11 cellular contexts compared by ENCODE assay signal in the genomic region with DNA sequence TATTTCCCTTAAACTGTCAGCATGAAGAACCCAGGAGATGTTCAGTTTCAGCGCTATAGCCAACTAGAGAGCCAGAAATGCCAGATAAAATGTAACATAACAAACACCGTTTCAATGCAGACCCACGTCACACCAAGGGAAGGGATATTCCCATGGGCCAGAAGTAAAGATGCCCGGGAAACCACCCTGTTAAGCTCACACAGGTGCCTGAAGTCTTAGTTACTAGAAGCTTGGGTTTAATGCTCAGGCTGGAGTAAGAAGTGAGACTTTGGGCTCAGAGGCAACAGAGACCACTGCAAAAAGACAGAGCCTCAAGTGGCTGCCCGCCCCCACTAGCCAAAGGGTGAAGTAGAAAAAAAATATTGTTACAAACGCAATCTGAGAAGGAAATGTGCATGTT. TPM values are rescaled to one million over a fixed set of nuclear protein-coding genes. Genes with fewer than 3 reads are reported as not detected.
DNase-seq lines count a peak whose midpoint lies in the region; ATAC-seq lines count a peak whose summit lies in the region.
"Had no signal": no experiment of that assay in that cellular context is flagged by ENCODE, and none has a peak within 500 bp of the region (broad histone marks: within the 10 kb centered on the region; RNA-seq: fewer than 3 reads in every experiment).

No MANE protein-coding gene starts in this region.

- DNase-seq in NCI-H526 treated with DMSO at 0.1 percent for 48 hours (lab: John Stamatoyannopoulos, UW), result peak; percentile 39
- no peak for DNase-seq in NCI-H526 (lab: John Stamatoyannopoulos, UW)
- no peak for DNase-seq in activated T-helper 1 cell treated with anti-CD3 and anti-CD28 coated beads, Interleukin-12 subunit alpha, Interleukin-12 subunit beta, Interleukin-2, Interleukin-4 antibody, amounts not matched to agents 30 ng/mL and 10 ng/mL and 1 ng/mL, durations not matched to agents 14 hours and 24 hours and 36 hours (ENCODE audit: low spot score)
- DNase-seq in naive thymus-derived CD8-positive, alpha-beta T cell, result no peak
- DNase-seq in Ammon's horn (ENCODE audit: low spot score), result no peak
- DNase-seq: foreskin melanocyte, H7, nucleus accumbens had no signal

- POLR2A ChIA-PET in naive thymus-derived CD8-positive, alpha-beta T cell (lab: Charles Lee), result interaction anchor here (1.0 to 19.9 kb wide), 12 partner anchors 9 to 70 kb away, joined by 3 to 398 read pairs (median 16); a partner anchor contains a TSS

- H3K9me3 Mint-ChIP-seq in IgD-negative memory B cell, result no peaks in the 10 kb centered on the region
- no peaks in the 10 kb centered on the region for H3K9me3 Mint-ChIP-seq in activated T-helper 1 cell treated with anti-CD3 and anti-CD28 coated beads, Interleukin-12 subunit alpha, Interleukin-12 subunit beta, Interleukin-2, Interleukin-4 antibody, amounts not matched to agents 30 ng/mL and 10 ng/mL and 1 ng/mL, durations not matched to agents 14 hours and 24 hours and 36 hours
- no peaks in the 10 kb centered on the region for H3K9me3 Mint-ChIP-seq in naive thymus-derived CD8-positive, alpha-beta T cell

- ATAC-seq in naive thymus-derived CD8-positive, alpha-beta T cell, result no peak
- ATAC-seq in GM21723 (IDR thresholded peaks at IDR 0.05; ENCODE audit: unreplicated experiment) (no peak), HG02885 (IDR thresholded peaks at IDR 0.05; ENCODE audit: poor library complexity, unreplicated experiment) (no peak)

- no peaks in the 10 kb centered on the region for H3K27me3 Mint-ChIP-seq in IgD-negative memory B cell
- no peaks in the 10 kb centered on the region for H3K27me3 Mint-ChIP-seq in activated T-helper 1 cell treated with anti-CD3 and anti-CD28 coated beads, Interleukin-12 subunit alpha, Interleukin-12 subunit beta, Interleukin-2, Interleukin-4 antibody, amounts not matched to agents 30 ng/mL and 10 ng/mL and 1 ng/mL, durations not matched to agents 14 hours and 24 hours and 36 hours (ENCODE audit: insufficient read depth)
- H3K27me3 Mint-ChIP-seq in naive thymus-derived CD8-positive, alpha-beta T cell, result no peaks in the 10 kb centered on the region

- peaks cover 25 to 26% (median 25%) of the 10 kb centered on the region in 3 donors for H3K4me1 Mint-ChIP-seq in IgD-negative memory B cell
- H3K4me1 Mint-ChIP-seq in activated T-helper 1 cell treated with anti-CD3 and anti-CD28 coated beads, Interleukin-12 subunit alpha, Interleukin-12 subunit beta, Interleukin-2, Interleukin-4 antibody, amounts not matched to agents 30 ng/mL and 10 ng/mL and 1 ng/mL, durations not matched to agents 14 hours and 24 hours and 36 hours (ENCODE audit: low read depth), result peaks cover 51% of the 10 kb centered on the region
- peaks cover 41 to 84% (median 63%) of the 10 kb centered on the region in 4 donors for H3K4me1 Mint-ChIP-seq in naive thymus-derived CD8-positive, alpha-beta T cell

- peaks cover 4% of the 10 kb centered on the region for H3K36me3 Mint-ChIP-seq in IgD-negative memory B cell
- H3K36me3 Mint-ChIP-seq in activated T-helper 1 cell treated with anti-CD3 and anti-CD28 coated beads, Interleukin-12 subunit alpha, Interleukin-12 subunit beta, Interleukin-2, Interleukin-4 antibody, amounts not matched to agents 30 ng/mL and 10 ng/mL and 1 ng/mL, durations not matched to agents 14 hours and 24 hours and 36 hours (ENCODE audit: low read depth), result peaks cover 51% of the 10 kb centered on the region
- peaks cover 0 to 23% (median 16%) of the 10 kb centered on the region in 3 donors for H3K36me3 Mint-ChIP-seq in naive thymus-derived CD8-positive, alpha-beta T cell

- peak overlapping the region in 3 of 4 donors; percentile 42 to 74 (median 42) for H3K4me3 Mint-ChIP-seq in IgD-negative memory B cell
- H3K4me3 Mint-ChIP-seq in activated T-helper 1 cell treated with anti-CD3 and anti-CD28 coated beads, Interleukin-12 subunit alpha, Interleukin-12 subunit beta, Interleukin-2, Interleukin-4 antibody, amounts not matched to agents 30 ng/mL and 10 ng/mL and 1 ng/mL, durations not matched to agents 14 hours and 24 hours and 36 hours, result no peak overlapping the region
- H3K4me3 Mint-ChIP-seq in naive thymus-derived CD8-positive, alpha-beta T cell, result peak overlapping the region; percentile 38 to 86 (median 74)

- H3K27ac Mint-ChIP-seq in IgD-negative memory B cell, result peak overlapping the region; percentile 94 to 96 (median 95)
- peak overlapping the region; percentile 64 for H3K27ac Mint-ChIP-seq in activated T-helper 1 cell treated with anti-CD3 and anti-CD28 coated beads, Interleukin-12 subunit alpha, Interleukin-12 subunit beta, Interleukin-2, Interleukin-4 antibody, amounts not matched to agents 30 ng/mL and 10 ng/mL and 1 ng/mL, durations not matched to agents 14 hours and 24 hours and 36 hours
- peak overlapping the region; percentile 96 to 100 (median 99) for H3K27ac Mint-ChIP-seq in naive thymus-derived CD8-positive, alpha-beta T cell

- intact Hi-C loops in activated T-helper 1 cell treated with anti-CD3 and anti-CD28 coated beads, Interleukin-12 subunit alpha, Interleukin-12 subunit beta, Interleukin-2, Interleukin-4 antibody, amounts not matched to agents 30 ng/mL and 10 ng/mL and 1 ng/mL, durations not matched to agents 14 hours and 24 hours and 36 hours (cut with micrococcal nuclease), result no loop called here

RNA-seq across cellular contexts. Expression of a gene that starts 52.3 kb away (rescaled TPM):
- polyA plus RNA-seq in IgD-negative memory B cell, result 8.8 TPM
- total RNA-seq in activated T-helper 1 cell treated with anti-CD3 and anti-CD28 coated beads, Interleukin-12 subunit alpha, Interleukin-12 subunit beta, Interleukin-2, Interleukin-4 antibody, amounts not matched to agents 30 ng/mL and 10 ng/mL and 1 ng/mL, durations not matched to agents 14 hours and 24 hours and 36 hours, result 42.6 and 44.1 TPM in 2 replicates
- total RNA-seq in naive thymus-derived CD8-positive, alpha-beta T cell, result 10 to 100 TPM; 47.1 to 48.2 TPM
- polyA plus RNA-seq in naive thymus-derived CD8-positive, alpha-beta T cell, result 1 to 10 TPM; 2.4 to 4.6 (median 4.5) TPM
